Comparison of ENCODE assay signal across 13 cellular contexts in the genomic region with DNA sequence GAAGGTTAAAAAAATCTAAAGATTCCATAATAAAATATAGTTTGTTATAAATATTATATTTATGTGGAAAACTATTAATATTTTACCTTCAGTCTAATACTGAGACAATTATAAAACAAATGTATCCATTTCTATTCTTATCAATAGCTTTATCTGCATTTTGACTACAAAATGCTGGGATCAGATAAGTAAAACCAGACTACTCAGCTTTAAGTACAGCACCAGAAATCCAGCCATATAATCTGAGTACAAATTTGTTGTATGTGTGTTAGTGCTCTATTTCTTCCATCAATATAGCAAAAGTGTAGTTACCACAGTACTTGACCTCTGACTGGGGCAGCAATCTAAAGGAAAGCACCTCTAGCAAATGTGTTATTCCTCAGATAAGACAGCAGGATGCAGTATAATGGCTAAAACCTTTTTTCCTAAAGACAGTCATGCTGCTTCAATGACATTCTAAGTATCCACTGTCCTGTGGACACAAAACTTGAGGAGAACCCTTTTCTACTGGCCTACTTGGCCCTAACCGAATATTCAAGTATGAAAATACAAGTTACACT.
DNase-seq lines count a peak whose midpoint lies in the region; ATAC-seq and TF ChIP-seq lines count a peak whose summit lies in the region.
"Had no signal": no experiment of that assay in that cellular context is flagged by ENCODE, and none has a peak within 500 bp of the region (broad histone marks: within the 10 kb centered on the region; RNA-seq: fewer than 3 reads in every experiment).

No MANE protein-coding gene starts in this region.

- no peaks in the 10 kb centered on the region for H3K27me3 ChIP-seq in breast epithelium
- no peaks in the 10 kb centered on the region for H3K27me3 ChIP-seq in PC-3 (ENCODE audit: low read length)
- no peaks in the 10 kb centered on the region for H3K27me3 ChIP-seq in ectodermal cell (ENCODE audit: control insufficient read depth, insufficient read depth, low read length, poor library complexity, severe bottlenecking)
- no peaks in the 10 kb centered on the region for H3K27me3 ChIP-seq in smooth muscle cell (ENCODE audit: low read depth)
- H3K27me3 ChIP-seq in thyroid gland: no peaks in the 10 kb centered on the region
- H3K27me3 ChIP-seq: adrenal gland had no signal

- H3K27ac ChIP-seq in breast epithelium: no peak overlapping the region
- H3K27ac ChIP-seq in PC-3 (ENCODE audit: low read length): no peak overlapping the region
- H3K27ac ChIP-seq in ectodermal cell (ENCODE audit: insufficient read depth, low read depth, low read length, poor library complexity, severe bottlenecking): peak overlapping the region; percentile 21
- no peak overlapping the region for H3K27ac ChIP-seq in smooth muscle cell (ENCODE audit: low read depth)
- no peak overlapping the region for H3K27ac ChIP-seq in thyroid gland
- H3K27ac ChIP-seq: adrenal gland had no signal

- ATAC-seq in PC-3 (peak; percentile 65), GM21576 (IDR thresholded peaks at IDR 0.05; ENCODE audit: unreplicated experiment) (no peak)
- ATAC-seq: activated CD8-positive, alpha-beta T cell treated with anti-CD3 and anti-CD28 coated beads, Interleukin-2, amount 10 ng/mL, durations not matched to agents 7 days and 5 days; esophagus mucosa; left ventricle myocardium superior had no signal

- no peaks in the 10 kb centered on the region for H3K9me3 Mint-ChIP-seq in MCF 10A (ENCODE audit: unreplicated experiment)

- H3K4me3 ChIP-seq in breast epithelium: no peak overlapping the region
- H3K4me3 ChIP-seq in PC-3 (ENCODE audit: low read length): no peak overlapping the region
- H3K4me3 ChIP-seq in ectodermal cell (ENCODE audit: insufficient read depth, low read depth, low read length): no peak overlapping the region
- no peak overlapping the region for H3K4me3 ChIP-seq in smooth muscle cell
- H3K4me3 ChIP-seq in thyroid gland (replicated peaks in 1 of 3): no peak overlapping the region
- H3K4me3 ChIP-seq: adrenal gland had no signal

- WGBS in ectodermal cell, 2 experiments: 92 to 100% methylated on average over 1 of the region's 1 CpG
- WGBS in smooth muscle cell (ENCODE audit: low lambda C conversion rate): 80% methylated on average over 1 of the region's 1 CpG
- 61 to 68% methylated on average over 1 of the region's 1 CpG for WGBS in thyroid gland, 2 donors

- peaks cover 0 to 7% of the 10 kb centered on the region in 2 donors for H3K4me1 ChIP-seq in breast epithelium
- H3K4me1 ChIP-seq in PC-3 (ENCODE audit: insufficient read depth, low read length): no peaks in the 10 kb centered on the region; the same call in 1 of the 2 replicates
- no peaks in the 10 kb centered on the region for H3K4me1 ChIP-seq in ectodermal cell (ENCODE audit: control insufficient read depth, insufficient read depth, low read length)
- H3K4me1 ChIP-seq in smooth muscle cell (ENCODE audit: low read depth): peaks cover 14% of the 10 kb centered on the region
- H3K4me1 ChIP-seq in thyroid gland: peaks cover 13 to 24% of the 10 kb centered on the region in 2 donors
- H3K4me1 ChIP-seq: adrenal gland had no signal

- no peak overlapping the region for H3K4me3 Mint-ChIP-seq in MCF 10A (ENCODE audit: unreplicated experiment)
- H3K4me3 Mint-ChIP-seq: activated CD8-positive, alpha-beta T cell treated with anti-CD3 and anti-CD28 coated beads, Interleukin-2, amount 10 ng/mL, durations not matched to agents 7 days and 5 days had no signal

- intact Hi-C loops in MCF 10A (cut with micrococcal nuclease): no loop called here
- intact Hi-C loops in breast epithelium (cut with DNase I; ENCODE audit: low total_unique reads): loop anchor here (10.0 kb wide), 1 partner anchor 1075 kb away; no protein-coding TSS in a partner anchor
- intact Hi-C loops in PC-3 (cut with micrococcal nuclease): no loop called here
- intact Hi-C loops in thyroid gland (cut with DNase I): no loop called here

- no peaks in the 10 kb centered on the region for H3K36me3 ChIP-seq in breast epithelium
- peaks cover 3% of the 10 kb centered on the region; the same call in 1 of the 2 replicates for H3K36me3 ChIP-seq in PC-3 (ENCODE audit: low read depth, low read length)
- no peaks in the 10 kb centered on the region for H3K36me3 ChIP-seq in ectodermal cell (ENCODE audit: control insufficient read depth, insufficient read depth, low read length)
- H3K36me3 ChIP-seq in smooth muscle cell (ENCODE audit: low read depth): no peaks in the 10 kb centered on the region
- no peaks in the 10 kb centered on the region for H3K36me3 ChIP-seq in thyroid gland
- H3K36me3 ChIP-seq: adrenal gland had no signal

- H4K20me1 ChIP-seq in PC-3 (ENCODE audit: low read length) (no peaks in the 10 kb centered on the region), smooth muscle cell (ENCODE audit: low read depth) (peaks cover 4% of the 10 kb centered on the region)

- peak overlapping the region; percentile 74 for H3K27ac Mint-ChIP-seq in MCF 10A (ENCODE audit: low read depth, unreplicated experiment)
- H3K27ac Mint-ChIP-seq: activated CD8-positive, alpha-beta T cell treated with anti-CD3 and anti-CD28 coated beads, Interleukin-2, amount 10 ng/mL, durations not matched to agents 7 days and 5 days had no signal

- peaks cover 10% of the 10 kb centered on the region for H3K36me3 Mint-ChIP-seq in MCF 10A (ENCODE audit: insufficient read depth, unreplicated experiment)

- peak; percentile 20 for DNase-seq in MCF 10A (ENCODE audit: unreplicated experiment)
- no peak for DNase-seq in breast epithelium (ENCODE audit: low spot score in 2 of 2)
- DNase-seq in PC-3: peak; percentile 19
- no peak for DNase-seq in smooth muscle cell (lab: John Stamatoyannopoulos, UW; ENCODE audit: unreplicated experiment)
- no peak for DNase-seq in thyroid gland
- no peak for DNase-seq in 8988T
- DNase-seq: activated CD8-positive, alpha-beta T cell treated with anti-CD3 and anti-CD28 coated beads, Interleukin-2, amount 10 ng/mL, durations not matched to agents 7 days and 5 days; adrenal gland; left ventricle myocardium superior; NCI-H1092 treated with DMSO at 0.1 percent for 48 hours had no signal

- peaks cover 21% of the 10 kb centered on the region for H3K4me1 Mint-ChIP-seq in MCF 10A (ENCODE audit: insufficient read depth, unreplicated experiment)

- H3K9ac ChIP-seq in PC-3 (ENCODE audit: low read length) (no peak overlapping the region), smooth muscle cell (ENCODE audit: low read depth) (no peak overlapping the region)

- TF ChIP-seq POLR2A in breast epithelium (IDR thresholded peaks at IDR 0.05) (no peak), thyroid gland (IDR thresholded peaks at IDR 0.05) (no peak)

- no peaks in the 10 kb centered on the region for H3K9me2 ChIP-seq in PC-3 (replicated peaks; ENCODE audit: low read length)

- H3K4me2 ChIP-seq in PC-3 (ENCODE audit: low read length) (no peak overlapping the region), smooth muscle cell (no peak overlapping the region)

- H3F3A ChIP-seq in PC-3 (ENCODE audit: low read length, unreplicated experiment) (no peaks in the 10 kb centered on the region), smooth muscle cell (ENCODE audit: low read depth) (no peaks in the 10 kb centered on the region)

- H3K9me3 ChIP-seq in breast epithelium (peaks cover under 1 to 6% of the 10 kb centered on the region in 2 donors), PC-3 (ENCODE audit: low read length) (no peaks in the 10 kb centered on the region), ectodermal cell (ENCODE audit: control insufficient read depth, low read length) (no peaks in the 10 kb centered on the region), smooth muscle cell (replicated peaks; ENCODE audit: low read depth) (peaks cover 5% of the 10 kb centered on the region), thyroid gland (no peaks in the 10 kb centered on the region)

- no TSS peak for BruUV-seq in MCF 10A (replicated peaks; lab: Mats Ljungman, UMichigan)
- no TSS peak for BruUV-seq in PC-3 (replicated peaks; lab: Mats Ljungman, UMichigan)

- CTCF ChIA-PET in MCF 10A (lab: Yijun Ruan, JAX) (interaction anchor here (0.7 to 1.4 kb wide), 5 partner anchors 8 to 778 kb away, joined by 3 to 4 read pairs (median 3); no protein-coding TSS in a partner anchor), PC-3 (lab: Charles Lee) (no interaction called here)

- peaks cover 54% of the 10 kb centered on the region for H3K79me2 ChIP-seq in PC-3 (ENCODE audit: low read length)
- H3K79me2 ChIP-seq in smooth muscle cell (ENCODE audit: low read depth): peaks cover 38% of the 10 kb centered on the region

- POLR2A ChIA-PET in MCF 10A (lab: Yijun Ruan, JAX): interaction anchor here (0.6 to 1.2 kb wide), 5 partner anchors 10 to 157 kb away, joined by 3 to 7 read pairs (median 4); a partner anchor contains a TSS
- POLR2A ChIA-PET in PC-3 (lab: Charles Lee; ENCODE audit: unreplicated experiment): no interaction called here

- H2AFZ ChIP-seq in PC-3 (ENCODE audit: low read length) (no peak overlapping the region), smooth muscle cell (ENCODE audit: low read depth) (no peak overlapping the region)

- H3K27me3 Mint-ChIP-seq in MCF 10A (ENCODE audit: insufficient read depth, unreplicated experiment): no peaks in the 10 kb centered on the region

- TF ChIP-seq CTCF in MCF 10A (IDR thresholded peaks at IDR 0.05; ENCODE audit: unreplicated experiment) (no peak), breast epithelium (IDR thresholded peaks at IDR 0.05) (no peak), PC-3 (conservative IDR thresholded peaks at IDR 0.05; ENCODE audit: low read depth, low read length) (peak; percentile 42; the same call in 1 of the 2 replicates), smooth muscle cell (IDR thresholded peaks at IDR 0.05; ENCODE audit: borderline replicate concordance, insufficient read depth, poor library complexity, severe bottlenecking) (peak; percentile 8), thyroid gland (IDR thresholded peaks at IDR 0.05) (peak in 1 of 6 experiments; percentile 19)

Comparison
In these comparisons a context has a peak if more than half of its experiments do, and no peak if none do; other contexts are left out.
1. DNase-seq: peak in MCF 10A (single experiment) and PC-3 (single experiment); none in breast epithelium (0 of 2), smooth muscle cell (single experiment), thyroid gland (0 of 2) and 8988T (single experiment).
2. CTCF ChIP-seq: peak in PC-3 (single experiment) and smooth muscle cell (single experiment); none in MCF 10A (single experiment) and breast epithelium (0 of 3).